Comparison of ENCODE assay signal across 15 cellular contexts in genomic region chr15:74651251-74651741, GRCh38. TPM values are rescaled to one million over a fixed set of nuclear protein-coding genes. Genes with fewer than 3 reads are reported as not detected.
DNase-seq lines count a peak whose midpoint lies in the region; ATAC-seq and TF ChIP-seq lines count a peak whose summit lies in the region.
"Had no signal": no experiment of that assay in that cellular context is flagged by ENCODE, and none has a peak within 500 bp of the region (broad histone marks: within the 10 kb centered on the region; RNA-seq: fewer than 3 reads in every experiment).

No MANE protein-coding gene starts in this region.

- H3K9me3 ChIP-seq in heart right ventricle = no peaks in the 10 kb centered on the region

- no peaks in the 10 kb centered on the region for H3K27me3 ChIP-seq in heart right ventricle

- no peak overlapping the region for H3K4me3 ChIP-seq in heart right ventricle
- H3K4me3 ChIP-seq: lung, SK-N-MC had no signal

- WGBS in heart right ventricle, 2 donors = 45 to 57% methylated on average over 3 of the region's 3 CpGs

- ATAC-seq in heart right ventricle (peak in 7 of 8 donors; percentile 22 to 61 (median 31)), GM18498 (IDR thresholded peaks at IDR 0.05; ENCODE audit: unreplicated experiment) (no peak)
- ATAC-seq: activated naive CD4-positive, alpha-beta T cell treated with anti-CD3 and anti-CD28 coated beads, Interleukin-2, amount 50 U/mL, for 72 hours had no signal

- peaks cover 0 to 23% (median 0%) of the 10 kb centered on the region in 9 donors for H3K36me3 ChIP-seq in heart right ventricle

- H3K4me1 ChIP-seq in heart right ventricle = peaks cover 12 to 73% (median 52%) of the 10 kb centered on the region in 9 donors

- intact Hi-C loops in heart right ventricle (cut with DNase I) = no loop called here

- peak; percentile 1 for DNase-seq in activated CD8-positive, alpha-beta memory T cell treated with anti-CD3 and anti-CD28 coated beads, Interleukin-2, amount 50 U/mL, for 48 hours
- no peak for DNase-seq in activated CD8-positive, alpha-beta memory T cell treated with anti-CD3 and anti-CD28 coated beads, Interleukin-2, amount 50 U/mL, for 4 hours
- no peak for DNase-seq in heart right ventricle
- peak; percentile 54 for DNase-seq in superior temporal gyrus (ENCODE audit: extremely low spot score)
- DNase-seq in stimulated activated CD4-positive, alpha-beta T cell treated with anti-CD3 and anti-CD28 coated beads, Interleukin-2, amount 100 ng/mL, for 48 hours = no peak
- no peak for DNase-seq in globus pallidus (ENCODE audit: low spot score)
- DNase-seq: activated CD4-positive, alpha-beta T cell treated with anti-CD3 and anti-CD28 coated beads for 48 hours; NCI-H226; small intestine had no signal

- peak overlapping the region; percentile 76 for H3K27ac ChIP-seq in VCaP
- peak overlapping the region in 5 of 10 donors; percentile 0 to 42 (median 28) for H3K27ac ChIP-seq in heart right ventricle
- H3K27ac ChIP-seq: HL-60, SK-N-MC had no signal

- TF ChIP-seq CTCF in VCaP (conservative IDR thresholded peaks at IDR 0.05) (no peak), heart right ventricle (IDR thresholded peaks at IDR 0.05) (no peak)

RNA-seq across cellular contexts. Expression of gene CLK3, which starts 35.7 kb away (rescaled TPM):
- 10 to 100 TPM; 40.2 to 52.1 (median 45.2) TPM for total RNA-seq in heart right ventricle
- polyA plus RNA-seq in heart right ventricle = 10 to 100 TPM; 27.7 to 73.6 TPM

RNA-seq across cellular contexts. Expression of gene EDC3, which starts 44.5 kb away (rescaled TPM):
- total RNA-seq in heart right ventricle = 10 to 100 TPM; 14.4 to 18.1 (median 15.8) TPM
- 10 to 100 TPM; 10.4 to 11.9 TPM for polyA plus RNA-seq in heart right ventricle

Comparison
In these comparisons a context has a peak if more than half of its experiments do, and no peak if none do; other contexts are left out.
1. DNase-seq: peak in activated CD8-positive, alpha-beta memory T cell treated with anti-CD3 and anti-CD28 coated beads, Interleukin-2, amount 50 U/mL, for 48 hours (single experiment) and superior temporal gyrus (single experiment); none in activated CD8-positive, alpha-beta memory T cell treated with anti-CD3 and anti-CD28 coated beads, Interleukin-2, amount 50 U/mL, for 4 hours (single experiment), heart right ventricle (0 of 2), stimulated activated CD4-positive, alpha-beta T cell treated with anti-CD3 and anti-CD28 coated beads, Interleukin-2, amount 100 ng/mL, for 48 hours (0 of 2) and globus pallidus (single experiment).